ENCODE assay signal across 8 cellular contexts in the genomic region with DNA sequence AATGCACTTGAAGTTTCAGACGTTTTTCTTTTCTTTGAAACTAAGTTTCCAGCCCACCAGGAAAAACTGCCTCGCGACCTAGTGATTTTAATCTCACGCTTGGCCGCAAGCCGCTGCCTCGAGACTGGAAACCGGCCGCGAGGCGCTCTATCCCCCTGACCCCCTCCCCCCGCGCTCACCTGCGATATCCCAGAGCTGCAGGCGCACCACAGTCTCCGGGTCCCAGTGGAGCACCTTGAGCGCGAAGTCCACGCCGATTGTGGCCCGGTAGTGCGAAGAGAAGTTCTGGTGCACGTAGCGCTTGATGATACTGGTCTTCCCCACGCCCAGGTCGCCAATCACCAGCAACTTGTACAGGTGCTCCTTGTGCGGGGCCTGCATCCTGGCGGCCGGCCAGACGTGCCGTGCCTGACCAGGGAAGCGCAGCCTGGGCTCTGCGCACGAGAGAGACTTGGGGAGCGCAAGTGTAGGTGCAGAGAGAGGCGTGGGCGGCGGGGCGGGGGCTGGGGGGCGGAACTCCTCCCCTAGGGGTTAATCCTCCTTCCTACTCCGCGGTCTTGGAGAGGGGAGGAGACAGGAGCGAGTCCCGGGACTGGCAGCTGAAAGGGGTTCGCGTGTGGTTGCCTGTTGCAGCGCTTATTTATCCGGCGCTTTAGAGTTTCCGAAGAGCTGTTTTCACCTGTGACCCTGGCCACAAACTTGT. TPM values are rescaled to one million over a fixed set of nuclear protein-coding genes. Genes with fewer than 3 reads are reported as not detected.
DNase-seq lines count a peak whose midpoint lies in the region; ATAC-seq lines count a peak whose summit lies in the region.

A gene (minus strand): TSS at position 440 of the 703 bp plus-strand sequence. CDS start 59 bp downstream, at position 381.

- peaks cover 3% of the 10 kb centered on the region for H3K27me3 Mint-ChIP-seq in activated naive CD4-positive, alpha-beta T cell treated with anti-CD3 and anti-CD28 coated beads, Interleukin-2, amount 50 U/mL, for 24 hours

- no peaks in the 10 kb centered on the region for H3K27me3 ChIP-seq in right cardiac atrium (ENCODE audit: control insufficient read depth, insufficient read depth)

- no peaks in the 10 kb centered on the region for H3K9me3 ChIP-seq in right cardiac atrium (ENCODE audit: control insufficient read depth, low read length)

- no peaks in the 10 kb centered on the region for H3K4me1 ChIP-seq in right cardiac atrium (ENCODE audit: control insufficient read depth, insufficient read depth, low read length)

- intact Hi-C loops in right cardiac atrium (cut with DNase I): no loop called here
- intact Hi-C loops in sciatic nerve (cut with DNase I): no loop called here

- H3K27ac ChIP-seq in right cardiac atrium (ENCODE audit: low read length): no peak within 1 kb of the TSS

- H3K36me3 Mint-ChIP-seq in activated naive CD4-positive, alpha-beta T cell treated with anti-CD3 and anti-CD28 coated beads, Interleukin-2, amount 50 U/mL, for 24 hours: no peaks in the 10 kb centered on the region

- DNase-seq in EL (peak; percentile 65), NCI-H2029 (lab: John Stamatoyannopoulos, UW) (peak; percentile 27), right cardiac atrium (peak; percentile 35 to 72 (median 59)), sciatic nerve (ENCODE audit: low spot score) (peak; percentile 64), NCI-H226 (no peak)

- H3K27ac Mint-ChIP-seq in activated naive CD4-positive, alpha-beta T cell treated with anti-CD3 and anti-CD28 coated beads, Interleukin-2, amount 50 U/mL, for 24 hours: no peak within 1 kb of the TSS

- peaks cover 17% of the 10 kb centered on the region for H3K4me1 Mint-ChIP-seq in activated naive CD4-positive, alpha-beta T cell treated with anti-CD3 and anti-CD28 coated beads, Interleukin-2, amount 50 U/mL, for 24 hours

- ATAC-seq in GM21528 (IDR thresholded peaks at IDR 0.05; ENCODE audit: low FRiP score, unreplicated experiment): peak; percentile 35
- ATAC-seq in right cardiac atrium: peak; percentile 70 to 74
- peak; percentile 54 for ATAC-seq in sciatic nerve
- ATAC-seq in HG03469 (IDR thresholded peaks at IDR 0.05; ENCODE audit: unreplicated experiment): no peak

- 3% methylated on average over 50 of the region's 50 CpGs for WGBS in right cardiac atrium

- H3K9me3 Mint-ChIP-seq in activated naive CD4-positive, alpha-beta T cell treated with anti-CD3 and anti-CD28 coated beads, Interleukin-2, amount 50 U/mL, for 24 hours: no peaks in the 10 kb centered on the region

- H3K4me3 ChIP-seq in right cardiac atrium (ENCODE audit: low read length): peak within 1 kb of the TSS; percentile 72

- peak within 1 kb of the TSS; percentile 76 for H3K4me3 Mint-ChIP-seq in activated naive CD4-positive, alpha-beta T cell treated with anti-CD3 and anti-CD28 coated beads, Interleukin-2, amount 50 U/mL, for 24 hours

RNA-seq across cellular contexts. Expression of the gene that starts here (rescaled TPM):
- 1 to 10 TPM in 3 of 4 donors, under 1 TPM in 1; 0.39 to 1.4 (median 1.1) TPM for total RNA-seq in right cardiac atrium
- 0.52 TPM for polyA plus RNA-seq in right cardiac atrium
- 3.2 TPM for total RNA-seq in sciatic nerve
